ENCODE assay signal across 10 cellular contexts in genomic region chr22:24289781-24290181, GRCh38. TPM values are rescaled to one million over a fixed set of nuclear protein-coding genes. Genes with fewer than 3 reads are reported as not detected.
DNase-seq lines count a peak whose midpoint lies in the region; ATAC-seq, FAIRE-seq and TF ChIP-seq lines count a peak whose summit lies in the region.
"Had no signal": no experiment of that assay in that cellular context is flagged by ENCODE, and none has a peak within 500 bp of the region (broad histone marks: within the 10 kb centered on the region; RNA-seq: fewer than 3 reads in every experiment).

No MANE protein-coding gene starts in this region.

- BruUV-seq in Panc1 (replicated peaks; lab: Mats Ljungman, UMichigan), result no TSS peak

- intact Hi-C loops in Panc1 (cut with micrococcal nuclease; ENCODE audit: unreplicated experiment), result no loop called here

- POLR2A ChIA-PET in Panc1 (lab: Charles Lee), result no interaction called here

- H3K9ac ChIP-seq in fibroblast of lung (ENCODE audit: insufficient read depth, low read length) (no peak overlapping the region), parathyroid adenoma (no peak overlapping the region)

- TF ChIP-seq CTCF in AG10803 (conservative IDR thresholded peaks at IDR 0.05; ENCODE audit: low read length) (no peak), Panc1 (IDR thresholded peaks at IDR 0.05) (no peak), fibroblast of lung (conservative IDR thresholded peaks at IDR 0.05 in 1 of 2, IDR thresholded peaks at IDR 0.05 in 1 of 2; ENCODE audit: low read depth in 1 of 2, low read length in 2 of 2) (no peak), parathyroid adenoma (IDR thresholded peaks at IDR 0.05) (no peak)

- H4K20me1 ChIP-seq in fibroblast of lung (ENCODE audit: control insufficient read depth, extremely low read depth, insufficient read depth, low read length), result no peaks in the 10 kb centered on the region

- H3K4me2 ChIP-seq in fibroblast of lung (ENCODE audit: extremely low read depth, insufficient read depth, low read length), result peak overlapping the region; percentile 73
- H3K4me2 ChIP-seq in parathyroid adenoma (ENCODE audit: low read length), result peak overlapping the region; percentile 51

- in situ Hi-C loops in Panc1 (cut with HindIII; ENCODE audit: low pct_unique_long_range_greater_than_20kb, low sequenced_read_pairs), result no loop called here

- H3K36me3 ChIP-seq in Panc1 (ENCODE audit: control insufficient read depth, insufficient read depth, low read length), result no peaks in the 10 kb centered on the region
- H3K36me3 ChIP-seq in fibroblast of lung (ENCODE audit: control insufficient read depth, insufficient read depth, low read length), result no peaks in the 10 kb centered on the region
- no peaks in the 10 kb centered on the region for H3K36me3 ChIP-seq in parathyroid adenoma (ENCODE audit: control insufficient read depth, insufficient read depth, low read length)

- H3K79me2 ChIP-seq in fibroblast of lung (ENCODE audit: control insufficient read depth, insufficient read depth, low read length) (peaks cover 59% of the 10 kb centered on the region), parathyroid adenoma (peaks cover 4% of the 10 kb centered on the region)

- no peaks in the 10 kb centered on the region for H3K27me3 ChIP-seq in Panc1 (ENCODE audit: control insufficient read depth, insufficient read depth, low read length)
- no peaks in the 10 kb centered on the region for H3K27me3 ChIP-seq in fibroblast of lung (ENCODE audit: control insufficient read depth, insufficient read depth, low read length)
- no peaks in the 10 kb centered on the region for H3K27me3 ChIP-seq in parathyroid adenoma (ENCODE audit: control insufficient read depth, insufficient read depth, low read length)

- H3K4me1 ChIP-seq in Panc1 (ENCODE audit: control insufficient read depth, insufficient read depth, low read length), result peaks cover 23% of the 10 kb centered on the region
- H3K4me1 ChIP-seq in fibroblast of lung (ENCODE audit: control insufficient read depth, extremely low read depth, insufficient read depth, low read length), result peaks cover 39% of the 10 kb centered on the region
- H3K4me1 ChIP-seq in parathyroid adenoma, result peaks cover 6% of the 10 kb centered on the region

- DNase-seq in AG10803 (ENCODE audit: low read depth) (no peak), Panc1 (ENCODE audit: low read depth, low spot score) (no peak), fibroblast of lung (ENCODE audit: low read depth in 2 of 2) (peak in 1 of 2 donors; percentile 63), GM12892 (ENCODE audit: insufficient read length) (no peak), NCI-H526 (lab: John Stamatoyannopoulos, UW) (no peak)
- no peak for DNase-seq in stimulated activated CD8-positive, alpha-beta memory T cell treated with anti-CD3 and anti-CD28 coated beads, Interleukin-4, amount 100 ng/mL, for 48 hours
- DNase-seq: activated CD4-positive, alpha-beta T cell treated with anti-CD3 and anti-CD28 coated beads for 1 hour; NCI-H524 treated with DMSO at 0.1 percent for 48 hours had no signal

- TF ChIP-seq POLR2A in GM12892 (IDR thresholded peaks at IDR 0.05; ENCODE audit: low read depth, low read length), result no peak

- CTCF ChIA-PET in Panc1 (lab: Charles Lee), result no interaction called here

- H2AFZ ChIP-seq in fibroblast of lung (ENCODE audit: low read length) (no peak overlapping the region), parathyroid adenoma (no peak overlapping the region)

- H3K27ac ChIP-seq in Panc1 (ENCODE audit: low read length) (peak overlapping the region; percentile 14), fibroblast of lung (ENCODE audit: insufficient read depth, low read length) (peak overlapping the region; percentile 50), parathyroid adenoma (peak overlapping the region; percentile 26)

- H3K4me3 ChIP-seq in AG10803 (ENCODE audit: low read length) (peak overlapping the region; percentile 30), Panc1 (ENCODE audit: low read depth in 2 of 2, low read length in 2 of 2) (no peak overlapping the region), fibroblast of lung (replicated peaks in 1 of 4; ENCODE audit: control extremely low read depth in 1 of 4, insufficient read depth in 1 of 4, low read depth in 3 of 4, low read length in 4 of 4) (peak overlapping the region in 2 of 4 experiments; percentile 12 to 14), parathyroid adenoma (ENCODE audit: low read depth, low read length) (peak overlapping the region; percentile 28)

- ATAC-seq in Panc1 (peak; percentile 59), HG03342 (IDR thresholded peaks at IDR 0.05; ENCODE audit: unreplicated experiment) (no peak)

- no peak for FAIRE-seq in GM12892 (lab: Jason Lieb, UNC)

- no peaks in the 10 kb centered on the region for H3K9me3 ChIP-seq in Panc1 (ENCODE audit: control insufficient read depth, insufficient read depth, low read depth, low read length)
- H3K9me3 ChIP-seq in fibroblast of lung (ENCODE audit: control insufficient read depth, insufficient read depth, low read depth, low read length), result no peaks in the 10 kb centered on the region
- H3K9me3 ChIP-seq in parathyroid adenoma (ENCODE audit: control insufficient read depth, low read length), result no peaks in the 10 kb centered on the region

RNA-seq across cellular contexts. Expression of gene SPECC1L, which starts 19.1 kb away (rescaled TPM):
- total RNA-seq in Panc1 (2021; ENCODE audit: unreplicated experiment) (43.3 TPM), fibroblast of lung (43.4 and 46.2 TPM in 2 replicates)
- polyA plus RNA-seq in Panc1 (2012; ENCODE audit: insufficient read length), result 17.7 TPM
- polyA plus RNA-seq in fibroblast of lung, result 28.4 and 40.3 TPM in 2 replicates
- 22.6 and 33.8 TPM in 2 replicates for polyA plus RNA-seq in fibroblast of lung (2012)
- 31.4 and 33.3 TPM in 2 replicates for polyA minus RNA-seq in fibroblast of lung (ENCODE audit: low replicate concordance)
- 8.9 TPM for polyA plus RNA-seq in GM12892 (2012; ENCODE audit: missing spikeins)

RNA-seq across cellular contexts. Expression of gene GGT5, which starts 44.9 kb away (rescaled TPM):
- total RNA-seq in Panc1 (2021; ENCODE audit: unreplicated experiment), result 3.6 TPM
- polyA plus RNA-seq in Panc1 (2012; ENCODE audit: insufficient read length), result 3.3 TPM
- total RNA-seq in fibroblast of lung, result under 0.01 and 0.51 TPM in 2 replicates
- 2.0 and 9.1 TPM in 2 replicates for polyA plus RNA-seq in fibroblast of lung
- 0.99 and 7.3 TPM in 2 replicates for polyA plus RNA-seq in fibroblast of lung (2012)
- 7.0 and 92.0 TPM in 2 replicates for polyA minus RNA-seq in fibroblast of lung (ENCODE audit: low replicate concordance)
- not detected for polyA plus RNA-seq in GM12892 (2012; ENCODE audit: missing spikeins)

Comparison
In these comparisons a context has a peak if more than half of its experiments do, and no peak if none do; other contexts are left out.
1. H3K4me3 ChIP-seq: peak in AG10803 (single experiment) and parathyroid adenoma (single experiment); none in Panc1 (0 of 2).
2. Peak in every context shown above with its lines, with median percentiles within 50 percentile points of each other: H3K27ac ChIP-seq.